Comparison of ENCODE assay signal across 13 cellular contexts in genomic region chr3:128280466-128281455, GRCh38.
DNase-seq lines count a peak whose midpoint lies in the region; TF ChIP-seq lines count a peak whose summit lies in the region.
"Had no signal": no experiment of that assay in that cellular context is flagged by ENCODE, and none has a peak within 500 bp of the region (broad histone marks: within the 10 kb centered on the region; RNA-seq: fewer than 3 reads in every experiment).

No MANE protein-coding gene starts in this region.

- H3K4me1 Mint-ChIP-seq in endodermal cell (peaks cover 60% of the 10 kb centered on the region), osteocyte (ENCODE audit: unreplicated experiment) (peaks cover 68% of the 10 kb centered on the region)
- no peaks in the 10 kb centered on the region for H3K4me1 Mint-ChIP-seq in activated CD4-positive, alpha-beta memory T cell treated with anti-CD3 and anti-CD28 coated beads for 36 hours (ENCODE audit: low read depth)
- H3K4me1 Mint-ChIP-seq: activated B cell treated with CpG ODN at 0.5 μM for 24 hours, IgD-negative memory B cell had no signal

- no peaks in the 10 kb centered on the region for H3K36me3 Mint-ChIP-seq in endodermal cell (ENCODE audit: low read depth)
- H3K36me3 Mint-ChIP-seq in osteocyte (ENCODE audit: unreplicated experiment): peaks cover 2% of the 10 kb centered on the region
- H3K36me3 Mint-ChIP-seq in activated CD4-positive, alpha-beta memory T cell treated with anti-CD3 and anti-CD28 coated beads for 36 hours: peaks cover 2% of the 10 kb centered on the region

- peaks cover 0 to 13% of the 10 kb centered on the region in 2 experiments; a peak in 1 of 3 replicates for H3K36me3 ChIP-seq in HEK293 (ENCODE audit: control insufficient read depth in 2 of 2, insufficient read depth in 1 of 2, low read length in 2 of 2)
- H3K36me3 ChIP-seq in endodermal cell (ENCODE audit: control insufficient read depth, insufficient read depth, low read length): no peaks in the 10 kb centered on the region
- H3K36me3 ChIP-seq in Peyer's patch: no peaks in the 10 kb centered on the region

- H3K27me3 Mint-ChIP-seq in endodermal cell (ENCODE audit: insufficient read depth) (peaks cover 18% of the 10 kb centered on the region), osteocyte (ENCODE audit: unreplicated experiment) (no peaks in the 10 kb centered on the region)
- no peaks in the 10 kb centered on the region for H3K27me3 Mint-ChIP-seq in activated CD4-positive, alpha-beta memory T cell treated with anti-CD3 and anti-CD28 coated beads for 36 hours
- H3K27me3 Mint-ChIP-seq: activated B cell treated with CpG ODN at 0.5 μM for 24 hours, IgD-negative memory B cell had no signal

- H3K9ac ChIP-seq in endodermal cell (ENCODE audit: extremely low read depth, low read length, poor library complexity, severe bottlenecking): no peak overlapping the region

- no peak for TF ChIP-seq POLR2A in Peyer's patch (IDR thresholded peaks at IDR 0.05)

- H3K27ac Mint-ChIP-seq in endodermal cell (peak overlapping the region; percentile 92), osteocyte (ENCODE audit: unreplicated experiment) (peak overlapping the region; percentile 72)
- no peak overlapping the region for H3K27ac Mint-ChIP-seq in activated CD4-positive, alpha-beta memory T cell treated with anti-CD3 and anti-CD28 coated beads for 36 hours
- H3K27ac Mint-ChIP-seq: activated B cell treated with CpG ODN at 0.5 μM for 24 hours had no signal

- no peaks in the 10 kb centered on the region for H3K9me3 Mint-ChIP-seq in endodermal cell
- no peaks in the 10 kb centered on the region for H3K9me3 Mint-ChIP-seq in osteocyte (ENCODE audit: unreplicated experiment)
- H3K9me3 Mint-ChIP-seq in activated CD4-positive, alpha-beta memory T cell treated with anti-CD3 and anti-CD28 coated beads for 36 hours: no peaks in the 10 kb centered on the region
- H3K9me3 Mint-ChIP-seq: activated B cell treated with CpG ODN at 0.5 μM for 24 hours, IgD-negative memory B cell had no signal

- no peak for TF ChIP-seq CTCF in HEK293 (tag by site-specific recombination; IDR thresholded peaks at IDR 0.05)
- no peak for TF ChIP-seq CTCF in endodermal cell (conservative IDR thresholded peaks at IDR 0.05)
- no peak for TF ChIP-seq CTCF in osteocyte (IDR thresholded peaks at IDR 0.05)
- TF ChIP-seq CTCF in Peyer's patch (IDR thresholded peaks at IDR 0.05): no peak

- H3K9me3 ChIP-seq in HEK293 (ENCODE audit: control insufficient read depth, insufficient read depth, low read depth, low read length) (no peaks in the 10 kb centered on the region), endodermal cell (ENCODE audit: control insufficient read depth, low read length) (no peaks in the 10 kb centered on the region), Peyer's patch (no peaks in the 10 kb centered on the region)

- H3K27ac ChIP-seq in HEK293 (ENCODE audit: extremely low read depth, low read depth, low read length) (0 out of 2 replicates have a peak overlapping the region, but pooled peaks have one; percentile 28), endodermal cell (ENCODE audit: low read depth, low read length) (peak overlapping the region; percentile 18), Peyer's patch (no peak overlapping the region)
- H3K27ac ChIP-seq: SK-N-MC had no signal

- CTCF ChIA-PET in HEK293 (lab: Yijun Ruan, JAX): interaction anchor here (0.7 kb wide), 1 partner anchor 310 kb away, joined by 3 read pairs; no protein-coding TSS in a partner anchor
- CTCF ChIA-PET in activated CD4-positive, alpha-beta memory T cell treated with anti-CD3 and anti-CD28 coated beads for 36 hours (lab: Charles Lee): no interaction called here

- DNase-seq in NCI-H345 treated with DMSO at 0.1 percent for 48 hours (lab: John Stamatoyannopoulos, UW; ENCODE audit: unreplicated experiment): peak; percentile 87
- peak; percentile 92 for DNase-seq in endodermal cell
- peak; percentile 72 for DNase-seq in osteocyte (ENCODE audit: extremely low spot score, unreplicated experiment)
- DNase-seq in activated CD4-positive, alpha-beta memory T cell treated with anti-CD3 and anti-CD28 coated beads for 36 hours: no peak
- DNase-seq in activated CD4-positive, CD25-positive, alpha-beta regulatory T cell (lab: John Stamatoyannopoulos, UW): no peak
- no peak for DNase-seq in Peyer's patch
- DNase-seq: activated B cell treated with CpG ODN at 0.5 μM for 24 hours, activated gamma-delta T cell, NCI-H226, occipital lobe had no signal

- intact Hi-C loops in activated CD4-positive, alpha-beta memory T cell treated with anti-CD3 and anti-CD28 coated beads for 36 hours (cut with micrococcal nuclease): no loop called here

- POLR2A ChIA-PET in HEK293 (lab: Yijun Ruan, JAX): no interaction called here
- POLR2A ChIA-PET in activated CD4-positive, alpha-beta memory T cell treated with anti-CD3 and anti-CD28 coated beads for 36 hours (lab: Charles Lee): no interaction called here

- H3K4me3 Mint-ChIP-seq in endodermal cell: peak overlapping the region; percentile 39
- no peak overlapping the region for H3K4me3 Mint-ChIP-seq in osteocyte (ENCODE audit: unreplicated experiment)
- H3K4me3 Mint-ChIP-seq in activated CD4-positive, alpha-beta memory T cell treated with anti-CD3 and anti-CD28 coated beads for 36 hours: no peak overlapping the region
- H3K4me3 Mint-ChIP-seq: activated B cell treated with CpG ODN at 0.5 μM for 24 hours, IgD-negative memory B cell had no signal

- H3K4me3 ChIP-seq in HEK293 (ENCODE audit: low read depth, low read length) (no peak overlapping the region), endodermal cell (ENCODE audit: low read length) (no peak overlapping the region), Peyer's patch (no peak overlapping the region)
- H3K4me3 ChIP-seq: SK-N-MC had no signal

- H3K4me1 ChIP-seq in HEK293 (ENCODE audit: control insufficient read depth, insufficient read depth, low read length) (peaks cover 11% of the 10 kb centered on the region), endodermal cell (ENCODE audit: control insufficient read depth, insufficient read depth, low read length) (peaks cover 33% of the 10 kb centered on the region), Peyer's patch (peaks cover 0 to 10% (median 0%) of the 10 kb centered on the region in 4 donors)

- H3K27me3 ChIP-seq in endodermal cell (ENCODE audit: control insufficient read depth, insufficient read depth, low read length, poor library complexity, severe bottlenecking): no peaks in the 10 kb centered on the region
- no peaks in the 10 kb centered on the region for H3K27me3 ChIP-seq in Peyer's patch

- 4 to 9% methylated on average over 5 to 10 of the region's 10 CpGs for WGBS in endodermal cell (ENCODE audit: insufficient coverage in 1 of 2, insufficient read length in 1 of 2), 2 experiments

TF ChIP-seq in HEK293, 187 proteins besides CTCF, POLR2A, EP300 and RAD21:
- TF ChIP-seq ZIC2 (tag by site-specific recombination; IDR thresholded peaks at IDR 0.05): peak; percentile 89
- no peak for TF ChIP-seq KLF1 (tag by site-specific recombination; IDR thresholded peaks at IDR 0.05)

Comparison
In these comparisons a context has a peak if more than half of its experiments do, and no peak if none do; other contexts are left out.
1. H3K27ac ChIP-seq: peak in HEK293 (single experiment) and endodermal cell (single experiment); none in Peyer's patch (0 of 4).
2. DNase-seq: peak in NCI-H345 treated with DMSO at 0.1 percent for 48 hours (single experiment), endodermal cell (single experiment) and osteocyte (single experiment); none in activated CD4-positive, alpha-beta memory T cell treated with anti-CD3 and anti-CD28 coated beads for 36 hours (single experiment), activated CD4-positive, CD25-positive, alpha-beta regulatory T cell (0 of 4) and Peyer's patch (0 of 3).